17 cellular contexts compared by ENCODE assay signal in the genomic region with DNA sequence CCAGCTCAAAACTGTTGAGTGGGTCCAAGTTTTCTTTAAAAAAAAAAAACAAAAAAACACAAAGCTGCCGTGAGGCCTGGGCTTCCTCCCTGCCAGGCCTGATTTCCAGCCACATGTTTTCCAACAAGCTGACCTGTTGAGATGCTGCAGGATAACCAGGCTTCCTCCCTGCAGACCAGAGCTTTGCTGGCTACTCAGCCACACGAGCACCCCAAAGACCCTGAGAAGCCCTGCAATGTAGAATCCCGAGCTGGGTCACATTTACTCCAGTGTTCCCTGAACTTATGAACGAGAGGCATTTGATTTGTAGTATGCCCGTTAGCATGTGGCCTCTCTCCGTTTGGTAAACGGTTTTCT. TPM values are rescaled to one million over a fixed set of nuclear protein-coding genes. Genes with fewer than 3 reads are reported as not detected.
DNase-seq lines count a peak whose midpoint lies in the region; ATAC-seq and TF ChIP-seq lines count a peak whose summit lies in the region.
"Had no signal": no experiment of that assay in that cellular context is flagged by ENCODE, and none has a peak within 500 bp of the region (broad histone marks: within the 10 kb centered on the region; RNA-seq: fewer than 3 reads in every experiment).

No MANE protein-coding gene starts in this region.

- H3K4me3 Mint-ChIP-seq in nephron progenitor cell (no peak overlapping the region), T-cell (no peak overlapping the region)
- H3K4me3 Mint-ChIP-seq in activated CD4-positive, alpha-beta T cell treated with anti-CD3 and anti-CD28 coated beads, Interleukin-2, amount 10 ng/mL, durations not matched to agents 24 days and 14 days, result no peak overlapping the region
- H3K4me3 Mint-ChIP-seq: activated naive CD8-positive, alpha-beta T cell; activated T-helper 17 cell treated with anti-CD3 and anti-CD28 coated beads, Interleukin-2, amount 50 U/mL, for 72 hours; stimulated activated naive CD8-positive, alpha-beta T cell treated with anti-CD3 and anti-CD28 coated beads, Interleukin-15, amount 100 ng/mL, for 72 hours had no signal

- CTCF ChIA-PET in T-cell (lab: Charles Lee), result no interaction called here

- ATAC-seq in upper lobe of right lung (no peak), T-cell (replicated peaks in 1 of 4) (no peak)
- ATAC-seq: activated T-helper 17 cell treated with anti-CD3 and anti-CD28 coated beads, Interleukin-2, amount 50 U/mL, for 72 hours; stimulated activated naive CD8-positive, alpha-beta T cell treated with anti-CD3 and anti-CD28 coated beads, Interleukin-15, amount 100 ng/mL, for 72 hours had no signal

- POLR2A ChIA-PET in T-cell (lab: Charles Lee), result interaction anchor here in 1 of 2 donors (0.6 kb wide), 1 partner anchor 795 kb away, joined by 3 read pairs; no protein-coding TSS in a partner anchor

- H3K9me3 ChIP-seq in right atrium auricular region (no peaks in the 10 kb centered on the region), upper lobe of right lung (no peaks in the 10 kb centered on the region)
- H3K9me3 ChIP-seq: colonic mucosa had no signal

- H3K36me3 ChIP-seq in right atrium auricular region (no peaks in the 10 kb centered on the region), upper lobe of right lung (no peaks in the 10 kb centered on the region)
- H3K36me3 ChIP-seq: colonic mucosa had no signal

- H3K4me3 ChIP-seq in right atrium auricular region (no peak overlapping the region), dorsolateral prefrontal cortex (peak overlapping the region in 46 of 59 donors; percentile 6 to 98 (median 80)), upper lobe of right lung (no peak overlapping the region)
- H3K4me3 ChIP-seq: colonic mucosa had no signal

- peaks cover 69% of the 10 kb centered on the region for H3K4me1 Mint-ChIP-seq in nephron progenitor cell
- no peaks in the 10 kb centered on the region for H3K4me1 Mint-ChIP-seq in activated CD4-positive, alpha-beta T cell treated with anti-CD3 and anti-CD28 coated beads, Interleukin-2, amount 10 ng/mL, durations not matched to agents 24 days and 14 days
- peaks cover 0 to 7% (median 5%) of the 10 kb centered on the region in 3 donors for H3K4me1 Mint-ChIP-seq in T-cell
- H3K4me1 Mint-ChIP-seq: activated T-helper 17 cell treated with anti-CD3 and anti-CD28 coated beads, Interleukin-2, amount 50 U/mL, for 72 hours had no signal

- H3K4me1 ChIP-seq in right atrium auricular region (peaks cover 0 to 50% of the 10 kb centered on the region in 2 donors), upper lobe of right lung (peaks cover 18% of the 10 kb centered on the region)
- H3K4me1 ChIP-seq: colonic mucosa had no signal

- H3K27ac Mint-ChIP-seq in nephron progenitor cell (peak overlapping the region; percentile 87), T-cell (no peak overlapping the region)
- H3K27ac Mint-ChIP-seq in activated CD4-positive, alpha-beta T cell treated with anti-CD3 and anti-CD28 coated beads, Interleukin-2, amount 10 ng/mL, durations not matched to agents 24 days and 14 days, result no peak overlapping the region
- H3K27ac Mint-ChIP-seq: activated naive CD8-positive, alpha-beta T cell; activated T-helper 17 cell treated with anti-CD3 and anti-CD28 coated beads, Interleukin-2, amount 50 U/mL, for 72 hours; stimulated activated naive CD8-positive, alpha-beta T cell treated with anti-CD3 and anti-CD28 coated beads, Interleukin-15, amount 100 ng/mL, for 72 hours had no signal

- H3K27me3 ChIP-seq in right atrium auricular region, result no peaks in the 10 kb centered on the region
- no peaks in the 10 kb centered on the region for H3K27me3 ChIP-seq in dorsolateral prefrontal cortex
- peaks cover 27% of the 10 kb centered on the region for H3K27me3 ChIP-seq in upper lobe of right lung
- H3K27me3 ChIP-seq: colonic mucosa had no signal

- TF ChIP-seq CTCF in right atrium auricular region (IDR thresholded peaks at IDR 0.05) (no peak), dorsolateral prefrontal cortex (IDR thresholded peaks at IDR 0.05 in 54 of 56, conservative IDR thresholded peaks at IDR 0.05 in 2 of 56; ENCODE audit: low read depth in 1 of 56, partially characterized antibody in 56 of 56) (no peak), nephron progenitor cell (IDR thresholded peaks at IDR 0.05) (no peak), upper lobe of right lung (IDR thresholded peaks at IDR 0.05) (no peak)

- H3K27me3 Mint-ChIP-seq in nephron progenitor cell (ENCODE audit: low read depth, poor library complexity) (peaks cover 14% of the 10 kb centered on the region), T-cell (peaks cover 42 to 57% of the 10 kb centered on the region in 2 donors)
- peaks cover 37% of the 10 kb centered on the region for H3K27me3 Mint-ChIP-seq in activated CD4-positive, alpha-beta T cell treated with anti-CD3 and anti-CD28 coated beads, Interleukin-2, amount 10 ng/mL, durations not matched to agents 24 days and 14 days

- intact Hi-C loops in cardiac septum (cut with DNase I) (loop anchor here (5.0 kb wide), 1 partner anchor 68 kb away; no protein-coding TSS in a partner anchor), dorsolateral prefrontal cortex (cut with DNase I) (loop anchor here in 1 of 2 donors (5.0 to 10.0 kb wide), 3 partner anchors 38 to 434 kb away; a partner anchor contains a TSS), upper lobe of right lung (cut with DNase I) (no loop called here)
- intact Hi-C loops in activated CD4-positive, alpha-beta T cell treated with anti-CD3 and anti-CD28 coated beads, Interleukin-2, amount 10 ng/mL, durations not matched to agents 24 days and 14 days (cut with micrococcal nuclease), result no loop called here

- H3K9me3 Mint-ChIP-seq in nephron progenitor cell (no peaks in the 10 kb centered on the region), T-cell (no peaks in the 10 kb centered on the region)
- no peaks in the 10 kb centered on the region for H3K9me3 Mint-ChIP-seq in activated CD4-positive, alpha-beta T cell treated with anti-CD3 and anti-CD28 coated beads, Interleukin-2, amount 10 ng/mL, durations not matched to agents 24 days and 14 days
- H3K9me3 Mint-ChIP-seq: activated T-helper 17 cell treated with anti-CD3 and anti-CD28 coated beads, Interleukin-2, amount 50 U/mL, for 72 hours; stimulated activated naive CD8-positive, alpha-beta T cell treated with anti-CD3 and anti-CD28 coated beads, Interleukin-15, amount 100 ng/mL, for 72 hours had no signal

- H3K36me3 Mint-ChIP-seq in nephron progenitor cell (ENCODE audit: low read depth) (no peaks in the 10 kb centered on the region), T-cell (no peaks in the 10 kb centered on the region)
- H3K36me3 Mint-ChIP-seq in activated CD4-positive, alpha-beta T cell treated with anti-CD3 and anti-CD28 coated beads, Interleukin-2, amount 10 ng/mL, durations not matched to agents 24 days and 14 days (ENCODE audit: low read depth), result no peaks in the 10 kb centered on the region
- H3K36me3 Mint-ChIP-seq: activated naive CD8-positive, alpha-beta T cell had no signal

- H3K27ac ChIP-seq in right atrium auricular region (peak overlapping the region; percentile 94 to 96), dorsolateral prefrontal cortex (peak overlapping the region; percentile 65 to 100 (median 99)), upper lobe of right lung (peak overlapping the region; percentile 11)
- H3K27ac ChIP-seq: colonic mucosa had no signal

- DNase-seq in right atrium auricular region (ENCODE audit: low spot score), result no peak
- no peak for DNase-seq in cardiac septum (ENCODE audit: low spot score)
- DNase-seq in dorsolateral prefrontal cortex, result no peak
- no peak for DNase-seq in nephron progenitor cell
- no peak for DNase-seq in upper lobe of right lung
- no peak for DNase-seq in NCI-H1694 (lab: John Stamatoyannopoulos, UW)
- no peak for DNase-seq in activated CD4-positive, alpha-beta T cell treated with anti-CD3 and anti-CD28 coated beads, Interleukin-2, amount 10 ng/mL, durations not matched to agents 24 days and 14 days
- no peak for DNase-seq in T-cell
- DNase-seq: activated CD4-positive, alpha-beta T cell treated with anti-CD3 and anti-CD28 coated beads for 48 hours; colonic mucosa; GOT3; NCI-H187; stimulated activated CD4-positive, alpha-beta T cell treated with anti-CD3 and anti-CD28 coated beads, Interleukin-4, amount 100 ng/mL, for 4 hours; stimulated activated naive CD8-positive, alpha-beta T cell treated with anti-CD3 and anti-CD28 coated beads, Interleukin-15, amount 100 ng/mL, for 72 hours; T-helper 1 cell had no signal

RNA-seq across cellular contexts. Expression of a gene that starts 3.9 kb away (rescaled TPM):
- total RNA-seq in right atrium auricular region (10 to 100 TPM; 32.4 to 58.5 TPM), cardiac septum (45.8 TPM), dorsolateral prefrontal cortex (100 to 1,000 TPM; 164 to 389 (median 265) TPM), upper lobe of right lung (93.8 TPM), T-cell (under 1 TPM in 4 of 5 donors, not detected in 1; 0.15 to 0.72 (median 0.50) TPM)
- total RNA-seq in activated CD4-positive, alpha-beta T cell treated with anti-CD3 and anti-CD28 coated beads, Interleukin-2, amount 10 ng/mL, durations not matched to agents 24 days and 14 days, result 0.05 TPM in 1 of 2 replicates, not detected in the other

Comparison
In these comparisons a context has a peak if more than half of its experiments do, and no peak if none do; other contexts are left out.
1. H3K27ac ChIP-seq: peak in every context shown above with its lines; median percentile 99 in dorsolateral prefrontal cortex; 95 in right atrium auricular region; 11 in upper lobe of right lung.
2. H3K4me3 ChIP-seq: peak in dorsolateral prefrontal cortex (46 of 59); none in right atrium auricular region (0 of 2) and upper lobe of right lung (single experiment).
3. RNA of a gene that starts 3.9 kb away (total RNA-seq): 164 to 389 TPM in dorsolateral prefrontal cortex, 93.8 TPM in upper lobe of right lung (single experiment), 32.4 to 58.5 TPM in right atrium auricular region and 45.8 TPM in cardiac septum (single experiment); 0.15 to 0.72 TPM in T-cell and 0.05 TPM in activated CD4-positive, alpha-beta T cell treated with anti-CD3 and anti-CD28 coated beads, Interleukin-2, amount 10 ng/mL, durations not matched to agents 24 days and 14 days; every median in the first group is over 10 times any median in the second.